ENCODE assay signal across 20 cellular contexts in genomic region chr3:19901918-19902317, GRCh38. TPM values are rescaled to one million over a fixed set of nuclear protein-coding genes. Genes with fewer than 3 reads are reported as not detected.
DNase-seq lines count a peak whose midpoint lies in the region; ATAC-seq, FAIRE-seq and TF ChIP-seq lines count a peak whose summit lies in the region.
"Had no signal": no experiment of that assay in that cellular context is flagged by ENCODE, and none has a peak within 500 bp of the region (broad histone marks: within the 10 kb centered on the region; RNA-seq: fewer than 3 reads in every experiment).

No MANE protein-coding gene starts in this region.

- BruUV-seq in K562 (replicated peaks; lab: Mats Ljungman, UMichigan) (no TSS peak), Caco-2 (replicated peaks; lab: Mats Ljungman, UMichigan) (no TSS peak)

- H3K9ac ChIP-seq in K562 (ENCODE audit: insufficient read depth in 1 of 2, low read depth in 2 of 2, low read length in 2 of 2): no peak overlapping the region
- H3K9ac ChIP-seq: parathyroid adenoma had no signal

- no peak for FAIRE-seq in K562 (lab: Jason Lieb, UNC)
- FAIRE-seq: kidney had no signal

- no peak overlapping the region for H3K4me2 ChIP-seq in K562 (ENCODE audit: insufficient read depth, low read length)

- peak; percentile 2 for DNase-seq in EL
- DNase-seq in NOMO-1 (lab: John Stamatoyannopoulos, UW; ENCODE audit: unreplicated experiment in 2 of 2): peak; percentile 32 to 84
- peak in 1 of 4 experiments; percentile 38 for DNase-seq in K562 (ENCODE audit: extremely low read depth in 1 of 4, low spot score in 3 of 4)
- DNase-seq in left lung: no peak
- DNase-seq in substantia nigra (lab: John Stamatoyannopoulos, UW): no peak
- no peak for DNase-seq in Caco-2
- DNase-seq in stimulated activated naive CD4-positive, alpha-beta T cell treated with Interleukin-2 at 50 U/mL for 16 hours (lab: John Stamatoyannopoulos, UW): no peak
- DNase-seq: activated CD4-positive, alpha-beta T cell treated with anti-CD3 and anti-CD28 coated beads, Interleukin-2, amount 10 ng/mL, durations not matched to agents 24 days and 14 days; activated T-cell treated with anti-CD3 and anti-CD28 coated beads, Interleukin-2, amount 50 U/mL, for 24 hours; head of caudate nucleus; kidney; NCI-H1436; NCI-H510A; uterus had no signal

- TF ChIP-seq CTCF in K562 (IDR thresholded peaks at IDR 0.05 in 2 of 3, conservative IDR thresholded peaks at IDR 0.05 in 1 of 3; ENCODE audit: insufficient read depth in 2 of 3, low read depth in 1 of 3, low read length in 3 of 3) (no peak), left lung (IDR thresholded peaks at IDR 0.05) (no peak), Caco-2 (IDR thresholded peaks at IDR 0.05; ENCODE audit: insufficient read depth in 1 of 2, low read depth in 1 of 2, low read length in 1 of 2, severe bottlenecking in 1 of 2, unreplicated experiment in 1 of 2) (no peak)

- TF ChIP-seq RAD21 in K562 (CRISPR knock-in tag; conservative IDR thresholded peaks at IDR 0.05 in 1 of 2, IDR thresholded peaks at IDR 0.05 in 1 of 2): no peak

- CTCF ChIA-PET in K562 (lab: Yijun Ruan, JAX; ENCODE audit: low intra/inter-chr PET ratio) (interaction anchor here (0.7 kb wide), 1 partner anchor 114 kb away, joined by 3 read pairs; no protein-coding TSS in a partner anchor), Caco-2 (lab: Charles Lee) (no interaction called here)

- peak; percentile 40 for ATAC-seq in K562
- ATAC-seq in left lung: peak; percentile 33
- no peak for ATAC-seq in GM19452 (IDR thresholded peaks at IDR 0.05; ENCODE audit: unreplicated experiment)

- H3K79me2 ChIP-seq in K562 (ENCODE audit: control insufficient read depth, insufficient read depth, low read length): no peaks in the 10 kb centered on the region
- H3K79me2 ChIP-seq: parathyroid adenoma had no signal

- H3K4me3 ChIP-seq in K562 (no peak overlapping the region), left lung (no peak overlapping the region), Caco-2 (ENCODE audit: low read depth, low read length) (no peak overlapping the region)
- H3K4me3 ChIP-seq: Peyer's patch, uterus had no signal

- H4K20me1 ChIP-seq in K562 (replicated peaks; ENCODE audit: control insufficient read depth, insufficient read depth, low read length): no peaks in the 10 kb centered on the region

- H3K27me3 ChIP-seq in K562 (ENCODE audit: control insufficient read depth in 2 of 2, insufficient read depth in 2 of 2, low read length in 2 of 2) (no peaks in the 10 kb centered on the region), left lung (no peaks in the 10 kb centered on the region), Caco-2 (replicated peaks; ENCODE audit: control insufficient read depth, insufficient read depth, low read length) (no peaks in the 10 kb centered on the region)
- H3K27me3 ChIP-seq: Peyer's patch, uterus had no signal

- no peaks in the 10 kb centered on the region; a peak in 1 of 5 replicates for H3K4me1 ChIP-seq in K562 (replicated peaks in 1 of 2; ENCODE audit: control insufficient read depth in 2 of 2, insufficient read depth in 2 of 2, low read length in 2 of 2)
- peaks cover 0 to 13% of the 10 kb centered on the region in 2 donors for H3K4me1 ChIP-seq in left lung
- peaks cover 18% of the 10 kb centered on the region; the same call in 1 of the 2 replicates for H3K4me1 ChIP-seq in Caco-2
- H3K4me1 ChIP-seq: parathyroid adenoma, Peyer's patch, uterus had no signal

- intact Hi-C loops in K562 (cut with micrococcal nuclease) (loop anchor here (5.0 kb wide), 1 partner anchor 45 kb away; the partner anchor contains the start of gene RAB5A), left lung (cut with DNase I) (no loop called here), Caco-2 (cut with micrococcal nuclease; ENCODE audit: unreplicated experiment) (no loop called here)

- POLR2A ChIA-PET in K562 (lab: Yijun Ruan, JAX) (no interaction called here), Caco-2 (lab: Charles Lee) (no interaction called here)

- in situ Hi-C loops in K562 (cut with MboI): no loop called here

- no peaks in the 10 kb centered on the region for H3K27me3 Mint-ChIP-seq in Caco-2 (ENCODE audit: insufficient read depth, unreplicated experiment)
- H3K27me3 Mint-ChIP-seq: activated T-cell treated with anti-CD3 and anti-CD28 coated beads, Interleukin-2, amount 50 U/mL, for 24 hours; central memory CD8-positive, alpha-beta T cell; stimulated activated naive CD8-positive, alpha-beta T cell treated with anti-CD3 and anti-CD28 coated beads, Interleukin-15, Interleukin-2, amounts not matched to agents 100 ng/mL and 50 ng/mL, for 24 hours had no signal

- H3K9me3 ChIP-seq in K562 (replicated peaks; ENCODE audit: control insufficient read depth, insufficient read depth, low read depth, low read length): no peaks in the 10 kb centered on the region
- no peaks in the 10 kb centered on the region for H3K9me3 ChIP-seq in left lung
- H3K9me3 ChIP-seq in Caco-2: no peaks in the 10 kb centered on the region
- H3K9me3 ChIP-seq: Peyer's patch, uterus had no signal

- H3K27ac Mint-ChIP-seq in Caco-2 (ENCODE audit: unreplicated experiment): no peak overlapping the region
- H3K27ac Mint-ChIP-seq: activated CD4-positive, alpha-beta T cell treated with anti-CD3 and anti-CD28 coated beads, Interleukin-2, amount 10 ng/mL, durations not matched to agents 24 days and 14 days; activated T-cell treated with anti-CD3 and anti-CD28 coated beads, Interleukin-2, amount 50 U/mL, for 24 hours; stimulated activated naive CD8-positive, alpha-beta T cell treated with anti-CD3 and anti-CD28 coated beads, Interleukin-15, Interleukin-2, amounts not matched to agents 100 ng/mL and 50 ng/mL, for 24 hours had no signal

- H3K36me3 Mint-ChIP-seq in Caco-2 (ENCODE audit: insufficient read depth, unreplicated experiment): no peaks in the 10 kb centered on the region

- H3K27ac ChIP-seq in K562 (ENCODE audit: extremely low read depth, low read depth, low read length) (no peak overlapping the region), left lung (peak overlapping the region in 1 of 2 donors; percentile 76), substantia nigra (ENCODE audit: low read depth, low read length, poor library complexity, severe bottlenecking) (no peak overlapping the region)
- H3K27ac ChIP-seq: parathyroid adenoma, Peyer's patch, uterus had no signal

- no peaks in the 10 kb centered on the region for H3K9me3 Mint-ChIP-seq in Caco-2 (ENCODE audit: unreplicated experiment)
- H3K9me3 Mint-ChIP-seq: activated CD4-positive, alpha-beta T cell treated with anti-CD3 and anti-CD28 coated beads, Interleukin-2, amount 10 ng/mL, durations not matched to agents 24 days and 14 days; central memory CD8-positive, alpha-beta T cell had no signal

- 39% methylated on average over 4 of the region's 4 CpGs for WGBS in K562 (ENCODE audit: insufficient coverage, low coverage, missing lambda C conversion rate)

- H3K36me3 ChIP-seq in K562 (ENCODE audit: control insufficient read depth, insufficient read depth, low read length) (no peaks in the 10 kb centered on the region), left lung (no peaks in the 10 kb centered on the region), Caco-2 (ENCODE audit: control insufficient read depth, insufficient read depth, low read length) (no peaks in the 10 kb centered on the region)
- H3K36me3 ChIP-seq: Peyer's patch, uterus had no signal

- peaks cover 12% of the 10 kb centered on the region for H3K4me1 Mint-ChIP-seq in Caco-2 (ENCODE audit: low read depth, unreplicated experiment)
- H3K4me1 Mint-ChIP-seq: activated CD4-positive, alpha-beta T cell treated with anti-CD3 and anti-CD28 coated beads, Interleukin-2, amount 10 ng/mL, durations not matched to agents 24 days and 14 days; central memory CD8-positive, alpha-beta T cell had no signal

- no peak overlapping the region for H2AFZ ChIP-seq in K562 (ENCODE audit: low read depth, low read length)
- H2AFZ ChIP-seq: parathyroid adenoma had no signal

- no peak for TF ChIP-seq EP300 in K562 (IDR thresholded peaks at IDR 0.05; ENCODE audit: low read length)

- no peaks in the 10 kb centered on the region for H3K9me1 ChIP-seq in K562 (ENCODE audit: control insufficient read depth, insufficient read depth, low read length)

- TF ChIP-seq POLR2A in K562 (conservative IDR thresholded peaks at IDR 0.05): no peak

- H3K4me3 Mint-ChIP-seq in Caco-2 (ENCODE audit: unreplicated experiment): no peak overlapping the region
- H3K4me3 Mint-ChIP-seq: activated CD4-positive, alpha-beta T cell treated with anti-CD3 and anti-CD28 coated beads, Interleukin-2, amount 10 ng/mL, durations not matched to agents 24 days and 14 days; activated T-cell treated with anti-CD3 and anti-CD28 coated beads, Interleukin-2, amount 50 U/mL, for 24 hours; central memory CD8-positive, alpha-beta T cell; stimulated activated naive CD8-positive, alpha-beta T cell treated with anti-CD3 and anti-CD28 coated beads, Interleukin-15, Interleukin-2, amounts not matched to agents 100 ng/mL and 50 ng/mL, for 24 hours had no signal

RNA-seq across cellular contexts. Expression of gene EFHB, which starts 32.1 kb away (rescaled TPM):
- total RNA-seq in K562 (2011; cell fraction: chromatin; rRNA removed; ENCODE audit: low replicate concordance): 2.6 and 4.1 TPM in 2 replicates
- total RNA-seq in K562 (2011; cell fraction: nucleolus; rRNA removed): 6.8 and 7.6 TPM in 2 replicates
- 7.9 and 9.7 TPM in 2 replicates for total RNA-seq in K562 (2011; cell fraction: nucleoplasm; rRNA removed)
- total RNA-seq in K562 (2014; rRNA removed) (2.0 and 4.0 TPM in 2 replicates), K562 (2014; rRNA removed; fragmentation: Illumina TruSeq; extraction: Trizol) (1.6 and 1.7 TPM in 2 replicates), K562 (2015; rRNA removed; fragmentation: Illumina TruSeq; extraction: Trizol) (1.5 and 1.7 TPM in 2 replicates), K562 (2021) (1.5 and 2.0 TPM in 2 replicates), left lung (under 1 TPM in 1 of 2 donors, not detected in 1; 0.99 TPM), Caco-2 (2022) (0.39 and 1.4 TPM in 2 replicates)
- polyA plus RNA-seq in K562 (2011; rRNA removed) (1.4 and 2.3 TPM in 2 replicates), K562 (2014; fragmentation: Illumina TruSeq; extraction: Trizol) (2.5 and 3.6 TPM in 2 replicates), K562 (2014; fragmentation: Nextera tagmentation; extraction: Ambion mirVana) (1 to 10 TPM; 1.5 to 2.0 TPM), K562 (2014; rRNA removed) (1.8 and 2.4 TPM in 2 replicates)
- 0.86 and 1.1 TPM in 2 replicates for polyA plus RNA-seq in K562 (2011; cell fraction: cytosol; rRNA removed)
- 5.7 and 7.3 TPM in 2 replicates for polyA plus RNA-seq in K562 (2011; cell fraction: nucleus; rRNA removed)
- 2.5 and 2.6 TPM in 2 replicates for polyA plus RNA-seq in K562 (2012)
- polyA minus RNA-seq in K562 (2011; rRNA and poly(A)+ RNA removed): 2.9 and 3.0 TPM in 2 replicates
- 1.7 TPM in 1 of 2 replicates, not detected in the other for polyA minus RNA-seq in K562 (2011; cell fraction: cytosol; rRNA and poly(A)+ RNA removed)
- 6.3 and 8.2 TPM in 2 replicates for polyA minus RNA-seq in K562 (2011; cell fraction: nucleus; rRNA and poly(A)+ RNA removed)
- total RNA-seq: H4 had no signal

RNA-seq across cellular contexts. Expression of gene RAB5A, which starts 45.0 kb away (rescaled TPM):
- total RNA-seq in K562 (2011; cell fraction: chromatin; rRNA removed; ENCODE audit: low replicate concordance): 45.0 and 88.5 TPM in 2 replicates
- total RNA-seq in K562 (2011; cell fraction: nucleolus; rRNA removed): 31.9 and 35.0 TPM in 2 replicates
- 38.7 and 58.9 TPM in 2 replicates for total RNA-seq in K562 (2011; cell fraction: nucleoplasm; rRNA removed)
- total RNA-seq in K562 (2014; rRNA removed) (35.9 and 49.0 TPM in 2 replicates), K562 (2014; rRNA removed; fragmentation: Illumina TruSeq; extraction: Trizol) (50.5 and 56.9 TPM in 2 replicates), K562 (2015; rRNA removed; fragmentation: Illumina TruSeq; extraction: Trizol) (60.9 and 64.2 TPM in 2 replicates), K562 (2021) (50.0 and 52.7 TPM in 2 replicates), left lung (10 to 100 TPM; 60.7 to 68.6 TPM), Caco-2 (2022) (63.1 and 69.5 TPM in 2 replicates)
- polyA plus RNA-seq in K562 (2011; rRNA removed) (36.7 and 47.2 TPM in 2 replicates), K562 (2014; fragmentation: Illumina TruSeq; extraction: Trizol) (52.5 and 58.4 TPM in 2 replicates), K562 (2014; fragmentation: Nextera tagmentation; extraction: Ambion mirVana) (10 to 100 TPM; 28.3 to 31.3 TPM), K562 (2014; rRNA removed) (36.8 and 42.7 TPM in 2 replicates)
- polyA plus RNA-seq in K562 (2011; cell fraction: cytosol; rRNA removed): 18.8 and 20.0 TPM in 2 replicates
- 15.8 and 17.9 TPM in 2 replicates for polyA plus RNA-seq in K562 (2011; cell fraction: nucleus; rRNA removed)
- 38.1 and 50.5 TPM in 2 replicates for polyA plus RNA-seq in K562 (2012)
- polyA minus RNA-seq in K562 (2011; rRNA and poly(A)+ RNA removed): 65.6 and 73.3 TPM in 2 replicates
- polyA minus RNA-seq in K562 (2011; cell fraction: cytosol; rRNA and poly(A)+ RNA removed): 28.4 and 37.9 TPM in 2 replicates
- 37.8 and 56.4 TPM in 2 replicates for polyA minus RNA-seq in K562 (2011; cell fraction: nucleus; rRNA and poly(A)+ RNA removed)

Comparison
In these comparisons a context has a peak if more than half of its experiments do, and no peak if none do; other contexts are left out.
1. DNase-seq: peak in EL (single experiment) and NOMO-1 (2 of 2); none in left lung (0 of 2), substantia nigra (0 of 49), Caco-2 (0 of 2) and stimulated activated naive CD4-positive, alpha-beta T cell treated with Interleukin-2 at 50 U/mL for 16 hours (single experiment).